9 cellular contexts compared by ENCODE assay signal in genomic region chr22:50696799-50697561, GRCh38. TPM values are rescaled to one million over a fixed set of nuclear protein-coding genes. Genes with fewer than 3 reads are reported as not detected.
DNase-seq lines count a peak whose midpoint lies in the region; ATAC-seq and TF ChIP-seq lines count a peak whose summit lies in the region.
"Had no signal": no experiment of that assay in that cellular context is flagged by ENCODE, and none has a peak within 500 bp of the region (broad histone marks: within the 10 kb centered on the region; RNA-seq: fewer than 3 reads in every experiment).

No MANE protein-coding gene starts in this region.

- DNase-seq in ELR (ENCODE audit: low read depth) (peak; percentile 34), heart right ventricle (peak in 1 of 2 donors; percentile 30), retina (peak; percentile 74), SKM-1 treated with dmso at 0.1 percent for 144 hours (lab: John Stamatoyannopoulos, UW; ENCODE audit: unreplicated experiment) (no peak), superior temporal gyrus (ENCODE audit: extremely low spot score) (no peak), SJCRH30 (no peak)
- DNase-seq: NCI-H526 treated with DMSO at 0.1 percent for 48 hours had no signal

- H3K9me3 ChIP-seq in heart right ventricle (peaks cover 0 to 2% (median 0%) of the 10 kb centered on the region in 11 donors), SJCRH30 (replicated peaks) (no peaks in the 10 kb centered on the region)

- WGBS in heart right ventricle, 2 donors, result 20% methylated on average over 36 to 51 of the region's 58 CpGs

- H3K4me3 ChIP-seq in WI38 (ENCODE audit: low read depth, low read length), result peak overlapping the region; percentile 29
- H3K4me3 ChIP-seq in heart right ventricle, result peak overlapping the region in 9 of 10 donors; percentile 37 to 54 (median 48)
- H3K4me3 ChIP-seq in SJCRH30, result no peak overlapping the region

- TF ChIP-seq CTCF in WI38 (IDR thresholded peaks at IDR 0.05; ENCODE audit: low read depth, low read length), result peak; percentile 74
- peak in 7 of 9 donors; percentile 42 to 59 (median 50) for TF ChIP-seq CTCF in heart right ventricle (IDR thresholded peaks at IDR 0.05)

- no peaks in the 10 kb centered on the region for H3K27me3 ChIP-seq in heart right ventricle
- peaks cover 13% of the 10 kb centered on the region; the same call in 1 of the 2 replicates for H3K27me3 ChIP-seq in SJCRH30

- intact Hi-C loops in heart right ventricle (cut with DNase I), result loop anchor here in 2 of 10 donors (5.0 kb wide), 1 partner anchor 70 kb away; the partner anchor contains the start of gene ARSA (in 2 of the 2)

- H3K4me1 ChIP-seq in heart right ventricle, result peaks cover 19 to 95% (median 52%) of the 10 kb centered on the region in 9 donors
- no peaks in the 10 kb centered on the region for H3K4me1 ChIP-seq in SJCRH30

- peak in 7 of 8 donors; percentile 23 to 65 (median 45) for ATAC-seq in heart right ventricle
- ATAC-seq in GM19023 (IDR thresholded peaks at IDR 0.05; ENCODE audit: unreplicated experiment), result no peak

- peaks cover 0 to 77% (median 0%) of the 10 kb centered on the region in 9 donors for H3K36me3 ChIP-seq in heart right ventricle
- H3K36me3 ChIP-seq in SJCRH30, result no peaks in the 10 kb centered on the region

- peak overlapping the region in 3 of 10 donors; percentile 2 to 40 (median 34) for H3K27ac ChIP-seq in heart right ventricle
- H3K27ac ChIP-seq in SJCRH30, result no peak overlapping the region

RNA-seq across cellular contexts. Expression of gene SHANK3, which starts 24.4 kb away (rescaled TPM):
- total RNA-seq in heart right ventricle, result 10 to 100 TPM; 19.9 to 36.9 (median 24.7) TPM
- polyA plus RNA-seq in heart right ventricle, result 10 to 100 TPM; 14.3 to 59.8 TPM
- total RNA-seq in SJCRH30 (2014; rRNA removed; shearing (Covaris generic)), result 0.08 and 0.12 TPM in 2 replicates

RNA-seq across cellular contexts. Expression of gene ACR, which starts 41.0 kb away (rescaled TPM):
- total RNA-seq in heart right ventricle, result 1 to 10 TPM in 1 of 10 donors, under 1 TPM in 8, not detected in 1; 0.28 to 1.1 (median 0.50) TPM
- polyA plus RNA-seq in heart right ventricle, result under 1 TPM; 0.13 to 0.66 TPM
- total RNA-seq in SJCRH30 (2014; rRNA removed; shearing (Covaris generic)), result not detected in 2 replicates

Comparison
In these comparisons a context has a peak if more than half of its experiments do, and no peak if none do; other contexts are left out.
1. DNase-seq: peak in ELR (single experiment) and retina (single experiment); none in SKM-1 treated with dmso at 0.1 percent for 144 hours (single experiment), superior temporal gyrus (single experiment) and SJCRH30 (0 of 2).
2. RNA of gene SHANK3, which starts 24.4 kb away (total RNA-seq): 19.9 to 36.9 TPM in heart right ventricle; 0.08 to 0.12 TPM in SJCRH30; every median in the first group is over 10 times any median in the second.